In the genomic region with DNA sequence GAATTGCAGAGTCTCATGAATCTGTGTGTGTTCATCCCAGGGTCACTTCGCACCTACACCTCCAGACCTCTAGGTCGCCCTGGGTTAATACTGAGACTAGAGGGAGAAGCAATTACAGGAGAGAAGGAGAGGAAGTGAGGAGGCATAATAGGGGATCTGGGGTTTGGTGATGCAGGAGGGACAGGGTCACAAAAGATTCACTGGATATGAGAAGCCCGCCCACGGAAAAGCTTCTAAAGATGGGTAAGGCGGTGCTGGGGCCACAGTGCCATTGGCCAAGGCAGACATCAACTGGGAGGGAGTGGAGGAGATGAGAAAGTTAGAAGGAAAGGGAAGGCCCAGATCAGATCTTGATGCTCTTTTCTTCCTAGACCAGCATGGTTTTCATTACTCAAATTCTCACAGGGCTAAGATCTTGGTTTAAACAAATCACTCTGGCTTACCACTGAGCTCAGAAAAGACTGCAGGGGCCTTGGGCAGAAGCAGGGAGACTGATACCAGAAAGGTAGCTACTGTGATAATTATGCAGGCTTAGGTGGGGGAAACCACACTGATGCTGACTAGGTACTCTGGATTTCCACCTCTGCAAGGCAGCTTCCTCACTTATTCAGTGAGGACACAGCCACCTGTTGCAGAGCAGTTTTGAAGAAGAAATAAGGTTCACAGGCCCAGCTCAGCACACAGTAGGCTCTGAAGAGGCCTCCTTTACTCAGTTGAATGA, we compare ENCODE assay signal across 13 cellular contexts.
"Had no signal": no experiment of that assay in that cellular context is flagged by ENCODE, and none has a peak within 500 bp of the region (broad histone marks: within the 10 kb centered on the region; RNA-seq: fewer than 3 reads in every experiment).

No MANE protein-coding gene starts in this region.

- DNase-seq: activated CD4-positive, CD25-positive, alpha-beta regulatory T cell treated with anti-CD3 and anti-CD28 coated beads, Interleukin-2, amount 50 U/mL, for 72 hours; activated naive CD8-positive, alpha-beta T cell treated with anti-CD3 and anti-CD28 coated beads for 36 hours; dermis blood vessel endothelial cell; effector memory CD8-positive, alpha-beta T cell; left colon; pancreas; stimulated activated naive CD8-positive, alpha-beta T cell treated with anti-CD3 and anti-CD28 coated beads, Interleukin-15, Interleukin-2, amounts not matched to agents 100 U/mL and 50 U/mL, for 24 hours; T1000; trophoblast cell had no signal

- FAIRE-seq: frontal cortex, pancreas had no signal

- H3K27ac Mint-ChIP-seq: activated naive CD8-positive, alpha-beta T cell treated with anti-CD3 and anti-CD28 coated beads for 36 hours; brain; effector memory CD8-positive, alpha-beta T cell; mesothelial cell of epicardium; neural progenitor cell had no signal

- H3K9me3 Mint-ChIP-seq: activated naive CD8-positive, alpha-beta T cell treated with anti-CD3 and anti-CD28 coated beads for 36 hours; effector memory CD8-positive, alpha-beta T cell had no signal

- H3K36me3 Mint-ChIP-seq: activated naive CD8-positive, alpha-beta T cell treated with anti-CD3 and anti-CD28 coated beads for 36 hours; mesothelial cell of epicardium had no signal

- ATAC-seq: effector memory CD8-positive, alpha-beta T cell; left colon; pancreas; stimulated activated naive CD8-positive, alpha-beta T cell treated with anti-CD3 and anti-CD28 coated beads, Interleukin-15, Interleukin-2, amounts not matched to agents 100 U/mL and 50 U/mL, for 24 hours had no signal

- H3K4me3 Mint-ChIP-seq: activated naive CD8-positive, alpha-beta T cell treated with anti-CD3 and anti-CD28 coated beads for 36 hours; brain; effector memory CD8-positive, alpha-beta T cell; mesothelial cell of epicardium; neural progenitor cell had no signal
